In the genomic region with DNA sequence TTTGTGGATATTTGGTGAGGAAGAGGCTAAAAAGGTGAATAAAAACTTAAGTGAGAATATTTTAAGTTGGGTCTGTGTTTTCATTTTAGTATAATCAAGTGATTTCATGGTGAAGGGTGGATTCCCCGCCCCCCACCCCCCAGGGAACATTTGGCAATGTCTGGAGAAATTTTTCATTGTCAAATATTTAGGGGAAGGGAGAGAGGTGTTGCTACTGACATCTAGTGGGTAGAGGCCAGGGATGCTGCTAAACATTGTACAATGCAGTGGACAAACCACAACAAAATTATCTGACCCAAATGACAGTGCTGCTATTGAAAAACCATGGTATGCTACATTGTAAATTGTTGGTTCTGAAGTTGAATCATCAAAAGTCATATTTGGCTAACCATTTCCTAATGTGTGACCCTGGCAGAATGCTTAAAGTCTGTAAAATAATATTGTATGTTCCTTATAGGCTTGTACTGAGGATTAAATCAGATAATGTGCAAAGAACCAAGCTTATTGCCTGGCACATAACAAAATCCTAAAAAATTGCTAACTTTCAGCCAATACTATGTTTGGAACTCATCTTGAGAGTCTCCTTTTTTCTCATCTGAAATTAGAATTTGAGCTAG, we compare ENCODE assay signal across 8 cellular contexts. TPM values are rescaled to one million over a fixed set of nuclear protein-coding genes. Genes with fewer than 3 reads are reported as not detected.
DNase-seq lines count a peak whose midpoint lies in the region; ATAC-seq and TF ChIP-seq lines count a peak whose summit lies in the region.

No MANE protein-coding gene starts in this region.

- peak; percentile 70 for DNase-seq in A673 (ENCODE audit: low spot score)
- no peak for DNase-seq in GM10266 (ENCODE audit: extremely low spot score)
- DNase-seq in Panc1 (ENCODE audit: low read depth, low spot score) = no peak
- DNase-seq in fibroblast of peridontal ligament (ENCODE audit: extremely low read depth) = peak; percentile 76
- no peak for DNase-seq in activated CD4-positive, alpha-beta T cell treated with anti-CD3 and anti-CD28 coated beads, Interleukin-2, amount 50 U/mL, for 4 hours
- no peak for DNase-seq in DMS153 (lab: John Stamatoyannopoulos, UW)
- DNase-seq in gastrocnemius medialis = no peak

- H3K36me3 ChIP-seq in A673 (ENCODE audit: insufficient read depth, low read length, poor library complexity, severe bottlenecking) = peaks cover 48% of the 10 kb centered on the region
- peaks cover 21% of the 10 kb centered on the region for H3K36me3 ChIP-seq in Panc1 (ENCODE audit: control insufficient read depth, insufficient read depth, low read length)
- peaks cover 0 to 39% of the 10 kb centered on the region in 2 donors for H3K36me3 ChIP-seq in gastrocnemius medialis

- intact Hi-C loops in A673 (cut with micrococcal nuclease; ENCODE audit: unreplicated experiment) (loop anchor here (2.0 kb wide), 2 partner anchors 93 to 113 kb away; a partner anchor contains a TSS), Panc1 (cut with micrococcal nuclease; ENCODE audit: unreplicated experiment) (no loop called here), gastrocnemius medialis (cut with DNase I; ENCODE audit: low total_unique reads) (no loop called here)

- peaks cover 17% of the 10 kb centered on the region for H3K4me1 ChIP-seq in A673 (ENCODE audit: insufficient read depth, low read length, poor library complexity, severe bottlenecking)
- peaks cover 6% of the 10 kb centered on the region; the same call in 1 of the 2 replicates for H3K4me1 ChIP-seq in Panc1 (ENCODE audit: control insufficient read depth, insufficient read depth, low read length)
- peaks cover 13 to 26% of the 10 kb centered on the region in 2 donors for H3K4me1 ChIP-seq in gastrocnemius medialis

- POLR2A ChIA-PET in A673 (lab: Charles Lee; ENCODE audit: low non-redundant PET) = no interaction called here
- POLR2A ChIA-PET in Panc1 (lab: Charles Lee) = no interaction called here

- H3K27me3 ChIP-seq in A673 (replicated peaks; ENCODE audit: insufficient read depth, low read depth, low read length, poor library complexity) (no peaks in the 10 kb centered on the region), Panc1 (ENCODE audit: control insufficient read depth, insufficient read depth, low read length) (no peaks in the 10 kb centered on the region), gastrocnemius medialis (no peaks in the 10 kb centered on the region)

- no peaks in the 10 kb centered on the region for H3K9me3 ChIP-seq in A673 (ENCODE audit: low read depth, low read length, poor library complexity, severe bottlenecking)
- H3K9me3 ChIP-seq in Panc1 (ENCODE audit: control insufficient read depth, insufficient read depth, low read depth, low read length) = no peaks in the 10 kb centered on the region
- H3K9me3 ChIP-seq in gastrocnemius medialis = no peaks in the 10 kb centered on the region

- BruUV-seq in A673 (replicated peaks; lab: Mats Ljungman, UMichigan) = no TSS peak
- BruUV-seq in Panc1 (replicated peaks; lab: Mats Ljungman, UMichigan) = no TSS peak

- no peak for TF ChIP-seq POLR2A in gastrocnemius medialis (IDR thresholded peaks at IDR 0.05)

- ATAC-seq in Panc1 = peak; percentile 70
- ATAC-seq in GM19397 (IDR thresholded peaks at IDR 0.05; ENCODE audit: unreplicated experiment) = no peak
- ATAC-seq in gastrocnemius medialis = no peak

- H3K27ac ChIP-seq in A673 (ENCODE audit: low read depth, low read length, poor library complexity, severe bottlenecking) = no peak overlapping the region
- no peak overlapping the region for H3K27ac ChIP-seq in Panc1 (ENCODE audit: low read length)
- H3K27ac ChIP-seq in gastrocnemius medialis = peak overlapping the region in 1 of 4 donors; percentile 19

- CTCF ChIA-PET in A673 (lab: Charles Lee) (interaction anchor here (0.6 to 1.0 kb wide), 3 partner anchors 8 to 324 kb away, joined by 3 to 6 read pairs (median 3); no protein-coding TSS in a partner anchor), Panc1 (lab: Charles Lee) (interaction anchor here (0.7 kb wide), 1 partner anchor 16 kb away, joined by 4 read pairs; no protein-coding TSS in a partner anchor)

- in situ Hi-C loops in Panc1 (cut with HindIII; ENCODE audit: low pct_unique_long_range_greater_than_20kb, low sequenced_read_pairs) (no loop called here), gastrocnemius medialis (cut with MboI; ENCODE audit: low sequenced_read_pairs in 4 of 4) (no loop called here)

- TF ChIP-seq CTCF in A673 (conservative IDR thresholded peaks at IDR 0.05; ENCODE audit: low read depth, low read length) (peak; percentile 66), GM10266 (IDR thresholded peaks at IDR 0.05; ENCODE audit: control insufficient read depth, insufficient read depth, low read depth, missing control alignments) (peak; percentile 40), Panc1 (IDR thresholded peaks at IDR 0.05) (peak; percentile 50), gastrocnemius medialis (IDR thresholded peaks at IDR 0.05 in 4 of 5, conservative IDR thresholded peaks at IDR 0.05 in 1 of 5) (peak in 1 of 5 experiments; percentile 9)

- H3K4me3 ChIP-seq in A673 (ENCODE audit: low read depth, low read length, poor library complexity, severe bottlenecking) (no peak overlapping the region), Panc1 (ENCODE audit: low read depth in 2 of 2, low read length in 2 of 2) (no peak overlapping the region), gastrocnemius medialis (no peak overlapping the region)

RNA-seq across cellular contexts. Expression of a gene that starts 5.6 kb away (rescaled TPM):
- total RNA-seq in A673 (2021) (66.4 and 67.6 TPM in 2 replicates), Panc1 (2021; ENCODE audit: unreplicated experiment) (51.7 TPM), gastrocnemius medialis (10 to 100 TPM; 17.3 to 32.8 (median 23.4) TPM)
- 34.8 TPM for polyA plus RNA-seq in Panc1 (2012; ENCODE audit: insufficient read length)

RNA-seq across cellular contexts. Expression of a gene that starts 22.8 kb away (rescaled TPM):
- total RNA-seq in A673 (2021) (40.7 and 42.0 TPM in 2 replicates), Panc1 (2021; ENCODE audit: unreplicated experiment) (47.4 TPM), gastrocnemius medialis (10 to 100 TPM; 37.0 to 81.1 (median 59.6) TPM)
- polyA plus RNA-seq in Panc1 (2012; ENCODE audit: insufficient read length) = 69.6 TPM

RNA-seq across cellular contexts. Expression of a gene that starts 53.5 kb away (rescaled TPM):
- 13.8 and 14.6 TPM in 2 replicates for total RNA-seq in A673 (2021)
- 19.8 TPM for total RNA-seq in Panc1 (2021; ENCODE audit: unreplicated experiment)
- 12.3 TPM for polyA plus RNA-seq in Panc1 (2012; ENCODE audit: insufficient read length)
- total RNA-seq in gastrocnemius medialis = 10 to 100 TPM; 16.9 to 21.7 (median 20.8) TPM

Comparison
In these comparisons a context has a peak if more than half of its experiments do, and no peak if none do; other contexts are left out.
1. DNase-seq: peak in A673 (single experiment) and fibroblast of peridontal ligament (single experiment); none in GM10266 (single experiment), Panc1 (single experiment), activated CD4-positive, alpha-beta T cell treated with anti-CD3 and anti-CD28 coated beads, Interleukin-2, amount 50 U/mL, for 4 hours (0 of 2), DMS153 (single experiment) and gastrocnemius medialis (0 of 2).